ENCODE assay signal across 26 cellular contexts in genomic region chr5:55219770-55220169, GRCh38. TPM values are rescaled to one million over a fixed set of nuclear protein-coding genes. Genes with fewer than 3 reads are reported as not detected.
DNase-seq lines count a peak whose midpoint lies in the region; ATAC-seq and TF ChIP-seq lines count a peak whose summit lies in the region.
"Had no signal": no experiment of that assay in that cellular context is flagged by ENCODE, and none has a peak within 500 bp of the region (broad histone marks: within the 10 kb centered on the region; RNA-seq: fewer than 3 reads in every experiment).

No MANE protein-coding gene starts in this region.

- no peaks in the 10 kb centered on the region for H3K9me3 Mint-ChIP-seq in activated CD8-positive, alpha-beta memory T cell treated with anti-CD3 and anti-CD28 coated beads, Interleukin-2, amount 10 ng/mL, durations not matched to agents 7 days and 5 days (ENCODE audit: low read depth)
- H3K9me3 Mint-ChIP-seq in stimulated activated effector memory CD8-positive, alpha-beta T cell treated with anti-CD3 and anti-CD28 coated beads, Interleukin-12 subunit alpha, Interleukin-12 subunit beta, amount 100 ng/mL, for 72 hours, result no peaks in the 10 kb centered on the region

- CTCF ChIA-PET in activated CD8-positive, alpha-beta memory T cell treated with anti-CD3 and anti-CD28 coated beads, Interleukin-2, amount 10 ng/mL, durations not matched to agents 7 days and 5 days (lab: Charles Lee), result no interaction called here

- H3K27me3 ChIP-seq in SJCRH30, result no peaks in the 10 kb centered on the region
- H3K27me3 ChIP-seq: MG63, vagina had no signal

- H3K36me3 ChIP-seq in SJCRH30, result no peaks in the 10 kb centered on the region
- H3K36me3 ChIP-seq: MG63, vagina had no signal

- no peak for ATAC-seq in activated CD8-positive, alpha-beta memory T cell treated with anti-CD3 and anti-CD28 coated beads, Interleukin-2, amount 10 ng/mL, durations not matched to agents 7 days and 5 days
- no peak for ATAC-seq in stimulated activated effector memory CD8-positive, alpha-beta T cell treated with anti-CD3 and anti-CD28 coated beads, Interleukin-12 subunit alpha, Interleukin-12 subunit beta, amount 100 ng/mL, for 72 hours

- H3K4me1 ChIP-seq in SJCRH30, result no peaks in the 10 kb centered on the region
- H3K4me1 ChIP-seq: HAP-1 had no signal

- DNase-seq in activated CD8-positive, alpha-beta memory T cell treated with anti-CD3 and anti-CD28 coated beads, Interleukin-2, amount 10 ng/mL, durations not matched to agents 7 days and 5 days, result no peak
- DNase-seq in activated CD8-positive, alpha-beta memory T cell treated with anti-CD3 and anti-CD28 coated beads, Interleukin-2, amount 50 U/mL, for 4 hours, result no peak
- DNase-seq in SJCRH30, result no peak
- DNase-seq in stimulated activated effector memory CD8-positive, alpha-beta T cell treated with anti-CD3 and anti-CD28 coated beads, Interleukin-12 subunit alpha, Interleukin-12 subunit beta, amount 100 ng/mL, for 72 hours (ENCODE audit: low spot score in 2 of 2), result no peak
- DNase-seq in posterior cingulate gyrus, result no peak
- no peak for DNase-seq in foreskin fibroblast
- DNase-seq in iPS-NIHi7 (ENCODE audit: extremely low spot score), result no peak
- DNase-seq: activated CD8-positive, alpha-beta memory T cell treated with anti-CD3 and anti-CD28 coated beads, Interleukin-2, amount 50 U/mL, for 48 hours; activated naive CD4-positive, alpha-beta T cell; DMS 273 treated with DMSO at 0.1 percent for 48 hours; effector memory CD4-positive, alpha-beta T cell; GF-D8; IMR-90; NCI-H1436 treated with DMSO at 0.1 percent for 48 hours; stimulated activated CD4-positive, alpha-beta T cell treated with anti-CD3 and anti-CD28 coated beads, Interleukin-4, amount 100 ng/mL, for 1 hour; T-helper 9 cell had no signal

- peak overlapping the region; percentile 61 for H3K4me3 ChIP-seq in SJCRH30
- peak overlapping the region; percentile 46 for H3K4me3 ChIP-seq in iPS-11a (ENCODE audit: low read depth, low read length)
- no peak overlapping the region for H3K4me3 ChIP-seq in foreskin fibroblast (ENCODE audit: low read depth in 1 of 2, low read length in 2 of 2)
- H3K4me3 ChIP-seq: HAP-1 had no signal

- H3K9me3 ChIP-seq in SJCRH30 (replicated peaks), result no peaks in the 10 kb centered on the region
- H3K9me3 ChIP-seq: HAP-1, MG63, vagina had no signal

- H3K4me3 Mint-ChIP-seq in activated CD8-positive, alpha-beta memory T cell treated with anti-CD3 and anti-CD28 coated beads, Interleukin-2, amount 10 ng/mL, durations not matched to agents 7 days and 5 days, result peak overlapping the region; percentile 63
- peak overlapping the region; percentile 72 for H3K4me3 Mint-ChIP-seq in stimulated activated effector memory CD8-positive, alpha-beta T cell treated with anti-CD3 and anti-CD28 coated beads, Interleukin-12 subunit alpha, Interleukin-12 subunit beta, amount 100 ng/mL, for 72 hours

- TF ChIP-seq CTCF in foreskin fibroblast (IDR thresholded peaks at IDR 0.05; ENCODE audit: low read depth, low read length), result no peak

- H3K4me1 Mint-ChIP-seq in activated CD8-positive, alpha-beta memory T cell treated with anti-CD3 and anti-CD28 coated beads, Interleukin-2, amount 10 ng/mL, durations not matched to agents 7 days and 5 days, result peaks cover 20% of the 10 kb centered on the region
- H3K4me1 Mint-ChIP-seq in stimulated activated effector memory CD8-positive, alpha-beta T cell treated with anti-CD3 and anti-CD28 coated beads, Interleukin-12 subunit alpha, Interleukin-12 subunit beta, amount 100 ng/mL, for 72 hours, result peaks cover 31% of the 10 kb centered on the region

- H3K27ac Mint-ChIP-seq in activated CD8-positive, alpha-beta memory T cell treated with anti-CD3 and anti-CD28 coated beads, Interleukin-2, amount 10 ng/mL, durations not matched to agents 7 days and 5 days, result no peak overlapping the region
- H3K27ac Mint-ChIP-seq in stimulated activated effector memory CD8-positive, alpha-beta T cell treated with anti-CD3 and anti-CD28 coated beads, Interleukin-12 subunit alpha, Interleukin-12 subunit beta, amount 100 ng/mL, for 72 hours, result no peak overlapping the region

- intact Hi-C loops in posterior cingulate gyrus (cut with DNase I), result no loop called here

- peaks cover 4% of the 10 kb centered on the region for H3K36me3 Mint-ChIP-seq in activated CD8-positive, alpha-beta memory T cell treated with anti-CD3 and anti-CD28 coated beads, Interleukin-2, amount 10 ng/mL, durations not matched to agents 7 days and 5 days
- H3K36me3 Mint-ChIP-seq in stimulated activated effector memory CD8-positive, alpha-beta T cell treated with anti-CD3 and anti-CD28 coated beads, Interleukin-12 subunit alpha, Interleukin-12 subunit beta, amount 100 ng/mL, for 72 hours, result no peaks in the 10 kb centered on the region

- no peak overlapping the region for H3K27ac ChIP-seq in SJCRH30
- H3K27ac ChIP-seq: vagina had no signal

- H3K27me3 Mint-ChIP-seq in activated CD8-positive, alpha-beta memory T cell treated with anti-CD3 and anti-CD28 coated beads, Interleukin-2, amount 10 ng/mL, durations not matched to agents 7 days and 5 days, result peaks cover 74% of the 10 kb centered on the region

RNA-seq across cellular contexts. Expression of gene MCIDAS, which starts 7.3 kb away (rescaled TPM):
- total RNA-seq in activated CD8-positive, alpha-beta memory T cell treated with anti-CD3 and anti-CD28 coated beads, Interleukin-2, amount 10 ng/mL, durations not matched to agents 7 days and 5 days, result under 1 TPM in 1 of 2 experiments, not detected in 1; 0.21 TPM
- 0.71 and 0.83 TPM in 2 replicates for total RNA-seq in SJCRH30 (2014; rRNA removed; shearing (Covaris generic))
- total RNA-seq: fibroblast of lung, IMR-90, lung microvascular endothelial cell, myocyte, smooth muscle cell, vagina had no signal

RNA-seq across cellular contexts. Expression of gene CCNO, which starts 13.6 kb away (rescaled TPM):
- total RNA-seq in activated CD8-positive, alpha-beta memory T cell treated with anti-CD3 and anti-CD28 coated beads, Interleukin-2, amount 10 ng/mL, durations not matched to agents 7 days and 5 days, result under 1 TPM; 0.26 TPM
- 0.35 and 0.43 TPM in 2 replicates for total RNA-seq in SJCRH30 (2014; rRNA removed; shearing (Covaris generic))
- total RNA-seq: fibroblast of lung, IMR-90, lung microvascular endothelial cell, vagina had no signal

RNA-seq across cellular contexts. Expression of gene CDC20B, which starts 46.8 kb away (rescaled TPM):
- total RNA-seq in activated CD8-positive, alpha-beta memory T cell treated with anti-CD3 and anti-CD28 coated beads, Interleukin-2, amount 10 ng/mL, durations not matched to agents 7 days and 5 days, result under 1 TPM; 0.53 to 0.75 TPM
- total RNA-seq in SJCRH30 (2014; rRNA removed; shearing (Covaris generic)), result 0.02 TPM in 1 of 2 replicates, not detected in the other
- total RNA-seq: aorta, chondrocyte, IMR-90, myocyte, smooth muscle cell, vagina had no signal

RNA-seq across cellular contexts. Expression of gene GPX8, which starts 59.8 kb away (rescaled TPM):
- not detected for total RNA-seq in activated CD8-positive, alpha-beta memory T cell treated with anti-CD3 and anti-CD28 coated beads, Interleukin-2, amount 10 ng/mL, durations not matched to agents 7 days and 5 days
- 42.9 and 46.0 TPM in 2 replicates for total RNA-seq in SJCRH30 (2014; rRNA removed; shearing (Covaris generic))

Comparison
In these comparisons a context has a peak if more than half of its experiments do, and no peak if none do; other contexts are left out.
1. H3K4me3 ChIP-seq: peak in SJCRH30 (single experiment) and iPS-11a (single experiment); none in foreskin fibroblast (0 of 2).